In genomic region chr5:28380172-28380571, GRCh38 we compare ENCODE assay signal across 38 cellular contexts.
"Had no signal": no experiment of that assay in that cellular context is flagged by ENCODE, and none has a peak within 500 bp of the region (broad histone marks: within the 10 kb centered on the region; RNA-seq: fewer than 3 reads in every experiment).

No MANE protein-coding gene starts in this region.

- DNase-seq: activated B cell treated with CpG ODN at 0.5 μM for 24 hours; activated CD4-positive, alpha-beta memory T cell treated with anti-CD3 and anti-CD28 coated beads for 36 hours; activated CD4-positive, alpha-beta T cell treated with anti-CD3 and anti-CD28 coated beads for 4 hours; activated CD4-positive, alpha-beta T cell treated with anti-CD3 and anti-CD28 coated beads, Interleukin-2, amount 10 ng/mL, durations not matched to agents 24 days and 14 days; activated CD4-positive, alpha-beta T cell treated with anti-CD3 and anti-CD28 coated beads, Interleukin-2, amount 50 U/mL, for 1 hour; activated CD4-positive, alpha-beta T cell treated with anti-CD3 and anti-CD28 coated beads, Interleukin-2, amount 50 U/mL, for 4 hours; activated CD4-positive, CD25-positive, alpha-beta regulatory T cell treated with anti-CD3 and anti-CD28 coated beads, Interleukin-2, amount 50 U/mL, for 72 hours; activated CD8-positive, alpha-beta memory T cell treated with anti-CD3 and anti-CD28 coated beads, Interleukin-2, amount 50 U/mL, for 4 hours; activated CD8-positive, alpha-beta T cell treated with anti-CD3 and anti-CD28 coated beads for 36 hours; activated effector memory CD4-positive, alpha-beta T cell treated with Interleukin-2 at 50 U/mL for 16 hours; activated gamma-delta T cell; activated naive CD4-positive, alpha-beta T cell treated with anti-CD3 and anti-CD28 coated beads, Interleukin-2, amount 10 ng/mL, durations not matched to agents 7 days and 5 days; activated naive CD4-positive, alpha-beta T cell treated with Interleukin-2 at 50 U/mL for 16 hours; activated naive CD8-positive, alpha-beta T cell treated with anti-CD3 and anti-CD28 coated beads, Interleukin-2, amount 10 ng/mL, durations not matched to agents 7 days and 5 days; activated naive CD8-positive, alpha-beta T cell treated with anti-CD3 and anti-CD28 coated beads, Interleukin-2, amount 50 U/mL, for 24 hours; activated T-cell treated with anti-CD3 and anti-CD28 coated beads for 4 hours; activated T-cell treated with anti-CD3 and anti-CD28 coated beads, Interleukin-2, amount 50 U/mL, for 1 hour; activated T-cell treated with anti-CD3 and anti-CD28 coated beads, Interleukin-2, amount 50 U/mL, for 4 hours; activated T-cell treated with anti-CD3 and anti-CD28 coated beads, Interleukin-2, amount 50 U/mL, for 72 hours; amygdala; anterior cingulate cortex; caudate nucleus; cerebellar nuclear complex; T-helper 2 cell; T-helper 9 cell had no signal

- H3K9me3 Mint-ChIP-seq: activated CD4-positive, alpha-beta T cell treated with anti-CD3 and anti-CD28 coated beads, Interleukin-2, amount 10 ng/mL, durations not matched to agents 24 days and 14 days had no signal

- H3K27me3 Mint-ChIP-seq: activated B cell treated with CpG ODN at 0.5 μM for 24 hours; activated CD4-positive, alpha-beta memory T cell treated with anti-CD3 and anti-CD28 coated beads for 36 hours; activated CD4-positive, alpha-beta T cell treated with anti-CD3 and anti-CD28 coated beads, Interleukin-2, amount 10 ng/mL, durations not matched to agents 24 days and 14 days; activated CD8-positive, alpha-beta T cell treated with anti-CD3 and anti-CD28 coated beads for 36 hours; activated naive CD4-positive, alpha-beta T cell treated with anti-CD3 and anti-CD28 coated beads, Interleukin-2, amount 10 ng/mL, durations not matched to agents 7 days and 5 days; activated naive CD4-positive, alpha-beta T cell treated with anti-CD3 and anti-CD28 coated beads, Interleukin-2, amount 50 U/mL, for 24 hours; activated naive CD8-positive, alpha-beta T cell; activated naive CD8-positive, alpha-beta T cell treated with anti-CD3 and anti-CD28 coated beads, Interleukin-2, amount 10 ng/mL, durations not matched to agents 7 days and 5 days; activated naive CD8-positive, alpha-beta T cell treated with anti-CD3 and anti-CD28 coated beads, Interleukin-2, amount 50 U/mL, for 24 hours; activated T-helper 17 cell treated with anti-CD3 and anti-CD28 coated beads, Interleukin-2, amount 50 U/mL, for 72 hours; central memory CD8-positive, alpha-beta T cell had no signal

- H3K27me3 ChIP-seq: ascending aorta, cardiac muscle cell had no signal

- ATAC-seq: activated CD8-positive, alpha-beta T cell treated with anti-CD3 and anti-CD28 coated beads for 36 hours; activated naive CD8-positive, alpha-beta T cell treated with anti-CD3 and anti-CD28 coated beads, Interleukin-2, amount 50 U/mL, for 24 hours; activated T-cell treated with anti-CD3 and anti-CD28 coated beads, Interleukin-2, amount 50 U/mL, for 4 hours; activated T-cell treated with anti-CD3 and anti-CD28 coated beads, Interleukin-2, amount 50 U/mL, for 72 hours; activated T-helper 17 cell treated with anti-CD3 and anti-CD28 coated beads, Interleukin-2, amount 50 U/mL, for 72 hours had no signal

- H3K36me3 ChIP-seq: ascending aorta, cardiac muscle cell had no signal

- H3K4me1 Mint-ChIP-seq: activated B cell treated with CpG ODN at 0.5 μM for 24 hours; activated CD4-positive, alpha-beta T cell treated with anti-CD3 and anti-CD28 coated beads, Interleukin-2, amount 10 ng/mL, durations not matched to agents 24 days and 14 days; activated naive CD4-positive, alpha-beta T cell treated with anti-CD3 and anti-CD28 coated beads, Interleukin-2, amount 10 ng/mL, durations not matched to agents 7 days and 5 days; activated naive CD4-positive, alpha-beta T cell treated with anti-CD3 and anti-CD28 coated beads, Interleukin-2, amount 50 U/mL, for 24 hours; activated naive CD8-positive, alpha-beta T cell treated with anti-CD3 and anti-CD28 coated beads, Interleukin-2, amount 10 ng/mL, durations not matched to agents 7 days and 5 days; activated naive CD8-positive, alpha-beta T cell treated with anti-CD3 and anti-CD28 coated beads, Interleukin-2, amount 50 U/mL, for 24 hours; activated T-helper 17 cell treated with anti-CD3 and anti-CD28 coated beads, Interleukin-2, amount 50 U/mL, for 72 hours; brain; central memory CD8-positive, alpha-beta T cell had no signal

- H3K9me3 ChIP-seq: ascending aorta had no signal

- H3K36me3 Mint-ChIP-seq: activated CD4-positive, alpha-beta memory T cell treated with anti-CD3 and anti-CD28 coated beads for 36 hours; activated naive CD4-positive, alpha-beta T cell treated with anti-CD3 and anti-CD28 coated beads, Interleukin-2, amount 10 ng/mL, durations not matched to agents 7 days and 5 days; activated naive CD4-positive, alpha-beta T cell treated with anti-CD3 and anti-CD28 coated beads, Interleukin-2, amount 50 U/mL, for 24 hours; activated naive CD8-positive, alpha-beta T cell; activated naive CD8-positive, alpha-beta T cell treated with anti-CD3 and anti-CD28 coated beads, Interleukin-2, amount 10 ng/mL, durations not matched to agents 7 days and 5 days; brain had no signal

- H3K27ac ChIP-seq: ascending aorta, cardiac muscle cell, VCaP had no signal

- H3K4me3 Mint-ChIP-seq: activated B cell treated with CpG ODN at 0.5 μM for 24 hours; activated CD4-positive, alpha-beta memory T cell treated with anti-CD3 and anti-CD28 coated beads for 36 hours; activated CD4-positive, alpha-beta T cell treated with anti-CD3 and anti-CD28 coated beads, Interleukin-2, amount 10 ng/mL, durations not matched to agents 24 days and 14 days; activated CD8-positive, alpha-beta T cell treated with anti-CD3 and anti-CD28 coated beads for 36 hours; activated naive CD4-positive, alpha-beta T cell treated with anti-CD3 and anti-CD28 coated beads, Interleukin-2, amount 10 ng/mL, durations not matched to agents 7 days and 5 days; activated naive CD4-positive, alpha-beta T cell treated with anti-CD3 and anti-CD28 coated beads, Interleukin-2, amount 50 U/mL, for 24 hours; activated naive CD8-positive, alpha-beta T cell; activated naive CD8-positive, alpha-beta T cell treated with anti-CD3 and anti-CD28 coated beads, Interleukin-2, amount 10 ng/mL, durations not matched to agents 7 days and 5 days; activated naive CD8-positive, alpha-beta T cell treated with anti-CD3 and anti-CD28 coated beads, Interleukin-2, amount 50 U/mL, for 24 hours; activated T-cell treated with anti-CD3 and anti-CD28 coated beads, Interleukin-2, amount 50 U/mL, for 4 hours; activated T-cell treated with anti-CD3 and anti-CD28 coated beads, Interleukin-2, amount 50 U/mL, for 72 hours; activated T-helper 1 cell treated with anti-CD3 and anti-CD28 coated beads, Interleukin-12 subunit alpha, Interleukin-12 subunit beta, Interleukin-2, Interleukin-4 antibody, amounts not matched to agents 30 ng/mL and 10 ng/mL and 1 ng/mL, durations not matched to agents 14 hours and 24 hours and 36 hours; activated T-helper 17 cell treated with anti-CD3 and anti-CD28 coated beads, Interleukin-2, amount 50 U/mL, for 72 hours; brain; central memory CD8-positive, alpha-beta T cell; T-helper 1 cell treated with Interleukin-12 subunit alpha and Interleukin-12 subunit beta and Interleukin-4 antibody, amounts not matched to agents 30 μg/mL and 1 μg/mL, for 36 hours; T-helper 2 cell treated with Interferon-gamma antibody and Interleukin-4, amounts not matched to agents 5 μg/mL and 100 μg/mL, for 36 hours had no signal

- H3K4me1 ChIP-seq: ascending aorta had no signal

- H3K4me3 ChIP-seq: ascending aorta, cardiac muscle cell had no signal

- H3K27ac Mint-ChIP-seq: activated B cell treated with CpG ODN at 0.5 μM for 24 hours; activated CD4-positive, alpha-beta memory T cell treated with anti-CD3 and anti-CD28 coated beads for 36 hours; activated CD4-positive, alpha-beta T cell treated with anti-CD3 and anti-CD28 coated beads, Interleukin-2, amount 10 ng/mL, durations not matched to agents 24 days and 14 days; activated CD8-positive, alpha-beta T cell treated with anti-CD3 and anti-CD28 coated beads for 36 hours; activated naive CD4-positive, alpha-beta T cell treated with anti-CD3 and anti-CD28 coated beads, Interleukin-2, amount 10 ng/mL, durations not matched to agents 7 days and 5 days; activated naive CD4-positive, alpha-beta T cell treated with anti-CD3 and anti-CD28 coated beads, Interleukin-2, amount 50 U/mL, for 24 hours; activated naive CD8-positive, alpha-beta T cell; activated naive CD8-positive, alpha-beta T cell treated with anti-CD3 and anti-CD28 coated beads, Interleukin-2, amount 10 ng/mL, durations not matched to agents 7 days and 5 days; activated naive CD8-positive, alpha-beta T cell treated with anti-CD3 and anti-CD28 coated beads, Interleukin-2, amount 50 U/mL, for 24 hours; activated T-cell treated with anti-CD3 and anti-CD28 coated beads, Interleukin-2, amount 50 U/mL, for 72 hours; activated T-helper 1 cell treated with anti-CD3 and anti-CD28 coated beads, Interleukin-12 subunit alpha, Interleukin-12 subunit beta, Interleukin-2, Interleukin-4 antibody, amounts not matched to agents 30 ng/mL and 10 ng/mL and 1 ng/mL, durations not matched to agents 14 hours and 24 hours and 36 hours; activated T-helper 17 cell treated with anti-CD3 and anti-CD28 coated beads, Interleukin-2, amount 50 U/mL, for 72 hours; brain; T-helper 1 cell treated with Interleukin-12 subunit alpha and Interleukin-12 subunit beta and Interleukin-4 antibody, amounts not matched to agents 30 μg/mL and 1 μg/mL, for 36 hours; T-helper 2 cell treated with Interferon-gamma antibody and Interleukin-4, amounts not matched to agents 5 μg/mL and 100 μg/mL, for 36 hours had no signal

- FAIRE-seq: bronchial epithelial cell, TTC549 had no signal
